Comparison of ENCODE assay signal across 8 cellular contexts in the genomic region with DNA sequence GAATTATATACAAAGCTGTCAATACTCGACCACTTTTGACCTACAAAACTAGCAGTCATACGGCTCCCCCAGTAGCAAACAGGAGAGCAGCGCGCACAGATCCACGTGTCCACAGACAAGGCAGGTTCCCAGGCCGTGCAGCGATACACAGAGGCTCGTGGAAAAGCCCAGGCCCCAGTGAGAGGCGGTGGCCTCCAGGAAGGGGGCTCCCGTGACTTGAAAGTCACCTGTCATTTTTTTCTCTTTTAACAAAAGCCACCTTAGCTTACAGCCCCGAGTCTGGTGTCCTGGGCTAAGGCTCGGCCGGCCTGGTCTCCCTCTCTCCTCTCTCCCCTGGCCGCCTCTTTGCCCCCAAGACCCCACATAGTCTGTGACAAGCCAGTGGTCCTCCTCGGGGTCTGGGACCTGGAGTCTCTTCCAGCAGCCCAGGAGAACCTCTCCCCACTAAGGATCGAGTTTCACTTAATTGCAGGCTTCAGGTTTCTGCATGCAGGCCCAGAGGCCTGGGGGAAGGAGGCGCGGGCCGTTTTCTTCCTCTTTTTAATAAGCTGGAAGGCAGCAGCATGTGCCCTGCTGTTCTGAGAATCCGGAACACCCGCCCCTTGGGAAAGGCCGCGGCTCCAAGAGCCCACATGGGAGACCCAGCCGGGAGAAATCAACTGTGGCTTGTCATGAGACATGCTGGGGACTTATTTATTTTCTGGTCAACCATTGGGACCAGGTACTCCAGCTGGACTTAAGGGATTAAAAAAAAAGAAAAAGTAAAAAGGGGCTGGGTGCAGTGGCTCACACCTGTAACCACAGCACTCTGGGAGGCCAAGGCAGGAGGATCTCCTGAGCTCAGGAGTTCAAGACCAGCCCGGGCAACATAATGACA. TPM values are rescaled to one million over a fixed set of nuclear protein-coding genes. Genes with fewer than 3 reads are reported as not detected.
A peak's percentile ranks its signal among the peaks of the same experiment; 100 is the strongest.
DNase-seq lines count a peak whose midpoint lies in the region; ATAC-seq and TF ChIP-seq lines count a peak whose summit lies in the region.

No MANE protein-coding gene starts in this region.

- H3K4me3 ChIP-seq in AG04450 (ENCODE audit: low read depth, low read length) (no peak overlapping the region), HUES6 (ENCODE audit: low read depth, low read length) (no peak overlapping the region), esophagus (ENCODE audit: low read depth in 1 of 2, low read length in 2 of 2) (no peak overlapping the region), brain microvascular endothelial cell (ENCODE audit: low read depth, low read length) (no peak overlapping the region)

- H3K9me3 ChIP-seq in AG04450 (ENCODE audit: control insufficient read depth, insufficient read depth, low read length), result no peaks in the 10 kb centered on the region; the same call in 1 of the 2 replicates
- no peaks in the 10 kb centered on the region for H3K9me3 ChIP-seq in HUES6 (ENCODE audit: control insufficient read depth, insufficient read depth, low read depth, low read length)
- H3K9me3 ChIP-seq in esophagus (ENCODE audit: control insufficient read depth in 2 of 2, insufficient read depth in 1 of 2, low read depth in 1 of 2, low read length in 1 of 2), result no peaks in the 10 kb centered on the region

- DNase-seq in AG04450 (ENCODE audit: low read depth, low spot score), result no peak
- DNase-seq in OCI-M2 (lab: John Stamatoyannopoulos, UW; ENCODE audit: unreplicated experiment), result peak; percentile 7
- DNase-seq in osteocyte (ENCODE audit: extremely low spot score, unreplicated experiment), result no peak
- DNase-seq in activated T-cell treated with anti-CD3 and anti-CD28 coated beads, Interleukin-2, amount 50 U/mL, for 1 hour, result no peak
- no peak for DNase-seq in brain microvascular endothelial cell

- peak overlapping the region; percentile 55 for H3K9ac ChIP-seq in HUES6 (ENCODE audit: low read length)

- H3K4me1 Mint-ChIP-seq in osteocyte (ENCODE audit: unreplicated experiment), result peaks cover 67% of the 10 kb centered on the region

- WGBS in esophagus, 2 donors, result 28 to 39% methylated on average over 25 of the region's 25 CpGs

- H3K27ac ChIP-seq in AG04450 (ENCODE audit: low read depth, low read length) (peak overlapping the region; percentile 47), HUES6 (ENCODE audit: low read depth, low read length) (no peak overlapping the region; the same call in 1 of the 2 replicates), esophagus (ENCODE audit: low read depth in 2 of 2, low read length in 1 of 2) (peak overlapping the region; percentile 69 to 84), brain microvascular endothelial cell (no peak overlapping the region)

- POLR2A ChIA-PET in AG04450 (lab: Yijun Ruan, JAX), result interaction anchor here (1.1 to 2.0 kb wide), 2 partner anchors 15 to 57 kb away, joined by 3 to 4 read pairs; no protein-coding TSS in a partner anchor

- H3K27me3 Mint-ChIP-seq in osteocyte (ENCODE audit: unreplicated experiment), result no peaks in the 10 kb centered on the region

- no peaks in the 10 kb centered on the region for H3K9me3 Mint-ChIP-seq in osteocyte (ENCODE audit: unreplicated experiment)

- peak overlapping the region; percentile 90 for H3K27ac Mint-ChIP-seq in osteocyte (ENCODE audit: unreplicated experiment)

- H3K27me3 ChIP-seq in AG04450 (ENCODE audit: control insufficient read depth, insufficient read depth, low read length), result no peaks in the 10 kb centered on the region
- H3K27me3 ChIP-seq in HUES6 (ENCODE audit: control insufficient read depth, insufficient read depth, low read length), result no peaks in the 10 kb centered on the region
- no peaks in the 10 kb centered on the region for H3K27me3 ChIP-seq in esophagus (ENCODE audit: control insufficient read depth in 1 of 2, insufficient read depth in 2 of 2, low read length in 2 of 2)
- no peaks in the 10 kb centered on the region for H3K27me3 ChIP-seq in brain microvascular endothelial cell (replicated peaks)

- H3K4me3 Mint-ChIP-seq in osteocyte (ENCODE audit: unreplicated experiment), result peak overlapping the region; percentile 10

- TF ChIP-seq CTCF in AG04450 (IDR thresholded peaks at IDR 0.05; ENCODE audit: low read depth, low read length), result no peak
- no peak for TF ChIP-seq CTCF in osteocyte (IDR thresholded peaks at IDR 0.05)
- TF ChIP-seq CTCF in brain microvascular endothelial cell (IDR thresholded peaks at IDR 0.05; ENCODE audit: low read depth, low read length, missing control alignments), result no peak

- in situ Hi-C loops in brain microvascular endothelial cell (cut with HindIII; ENCODE audit: low pct_ligation_motif_present, low sequenced_read_pairs), result no loop called here

- no peaks in the 10 kb centered on the region for H3K36me3 Mint-ChIP-seq in osteocyte (ENCODE audit: unreplicated experiment)

- peaks cover 50% of the 10 kb centered on the region for H3K4me1 ChIP-seq in HUES6 (ENCODE audit: control insufficient read depth, insufficient read depth, low read length)
- peaks cover 20 to 21% of the 10 kb centered on the region in 2 donors for H3K4me1 ChIP-seq in esophagus (ENCODE audit: control insufficient read depth in 2 of 2, insufficient read depth in 2 of 2, low read length in 1 of 2)

- ATAC-seq in GM19351 (IDR thresholded peaks at IDR 0.05; ENCODE audit: unreplicated experiment), result no peak

- CTCF ChIA-PET in AG04450 (lab: Charles Lee), result interaction anchor here (0.7 to 2.0 kb wide), 5 partner anchors 16 to 231 kb away, joined by 3 to 6 read pairs (median 3); a partner anchor contains a TSS

- H3K36me3 ChIP-seq in HUES6 (ENCODE audit: control insufficient read depth, insufficient read depth, low read length) (peaks cover 5% of the 10 kb centered on the region; the same call in 1 of the 2 replicates), esophagus (ENCODE audit: control insufficient read depth in 2 of 2, insufficient read depth in 2 of 2, low read length in 1 of 2) (no peaks in the 10 kb centered on the region), brain microvascular endothelial cell (replicated peaks) (no peaks in the 10 kb centered on the region)

RNA-seq across cellular contexts. Expression of a gene that starts 15.9 kb away (rescaled TPM):
- 3.3 and 8.0 TPM in 2 replicates for polyA plus RNA-seq in AG04450 (2011; rRNA removed)
- polyA minus RNA-seq in AG04450 (2011; rRNA and poly(A)+ RNA removed), result 15.4 and 16.5 TPM in 2 replicates
- 10 to 100 TPM; 22.9 to 48.1 TPM for polyA plus RNA-seq in esophagus
- 362 and 381 TPM in 2 replicates for total RNA-seq in osteocyte

Comparison
In these comparisons a context has a peak if more than half of its experiments do, and no peak if none do; other contexts are left out.
1. H3K27ac ChIP-seq: peak in AG04450 (single experiment) and esophagus (2 of 2); none in HUES6 (single experiment) and brain microvascular endothelial cell (single experiment).